3 cellular contexts compared by ENCODE assay signal in genomic region chr2:96049917-96050262, GRCh38. TPM values are rescaled to one million over a fixed set of nuclear protein-coding genes. Genes with fewer than 3 reads are reported as not detected.
"Had no signal": no experiment of that assay in that cellular context is flagged by ENCODE, and none has a peak within 500 bp of the region (broad histone marks: within the 10 kb centered on the region; RNA-seq: fewer than 3 reads in every experiment).

No MANE protein-coding gene starts in this region.

RNA-seq across cellular contexts. Expression of gene GPAT2, which starts 15.2 kb away (rescaled TPM):
- total RNA-seq: mesothelial cell of epicardium, progenitor cell of endocrine pancreas had no signal
- polyA plus RNA-seq: neural cell had no signal
